Comparison of ENCODE assay signal across 1 cellular context in genomic region chr20:33282196-33282934, GRCh38.
A peak's percentile ranks its signal among the peaks of the same experiment; 100 is the strongest.
TF ChIP-seq lines count a peak whose summit lies in the region.

No MANE protein-coding gene starts in this region.

TF ChIP-seq in HepG2, 621 proteins besides CTCF, POLR2A, EP300 and RAD21 (continued from another document):
- peak; percentile 19; the same call in 1 of the 2 replicates for TF ChIP-seq USF2 (IDR thresholded peaks at IDR 0.05; ENCODE audit: low read depth, low read length)
- no peak for TF ChIP-seq USF2 (CRISPR knock-in tag; IDR thresholded peaks at IDR 0.05; ENCODE audit: borderline replicate concordance)
- TF ChIP-seq ZNF20 (CRISPR knock-in tag; IDR thresholded peaks at IDR 0.05) = no peak
- TF ChIP-seq ZNF772 (CRISPR knock-in tag; IDR thresholded peaks at IDR 0.05) = peak; percentile 53; the same call in 1 of the 2 replicates
- TF ChIP-seq MED8 (CRISPR knock-in tag; IDR thresholded peaks at IDR 0.05; ENCODE audit: insufficient replicate concordance) = peak; percentile 27
- no peak for TF ChIP-seq FOXJ3 (CRISPR knock-in tag; IDR thresholded peaks at IDR 0.05; ENCODE audit: borderline replicate concordance)
- no peak for TF ChIP-seq KMT2B (CRISPR knock-in tag; IDR thresholded peaks at IDR 0.05)
- no peak for TF ChIP-seq KDM5A (IDR thresholded peaks at IDR 0.05; ENCODE audit: borderline replicate concordance, low read length)
- 0 out of 2 replicates have a peak, but pooled peaks have one; percentile 14 for TF ChIP-seq TBX2 (CRISPR knock-in tag; IDR thresholded peaks at IDR 0.05; ENCODE audit: borderline replicate concordance)
- TF ChIP-seq ZNF605 (CRISPR knock-in tag; IDR thresholded peaks at IDR 0.05) = 0 out of 2 replicates have a peak, but pooled peaks have one; percentile 8
